25 cellular contexts compared by ENCODE assay signal in genomic region chr7:43769791-43770465, GRCh38.
"Had no signal": no experiment of that assay in that cellular context is flagged by ENCODE, and none has a peak within 500 bp of the region (broad histone marks: within the 10 kb centered on the region; RNA-seq: fewer than 3 reads in every experiment).

No MANE protein-coding gene starts in this region.

- H3K36me3 Mint-ChIP-seq: neural progenitor cell had no signal

- H3K27ac Mint-ChIP-seq: activated naive CD8-positive, alpha-beta T cell treated with anti-CD3 and anti-CD28 coated beads, Interleukin-2, amount 50 U/mL, for 24 hours; activated T-helper 1 cell treated with anti-CD3 and anti-CD28 coated beads, Interleukin-12 subunit alpha, Interleukin-12 subunit beta, Interleukin-2, Interleukin-4 antibody, amounts not matched to agents 30 ng/mL and 10 ng/mL and 1 ng/mL, durations not matched to agents 14 hours and 24 hours and 36 hours; memory B cell; neural progenitor cell had no signal

- H3K9me3 ChIP-seq: prostate gland, thoracic aorta, upper lobe of left lung had no signal

- H3K4me3 ChIP-seq: cardiac muscle cell, hepatocyte, neural progenitor cell, prostate gland, spleen, thoracic aorta, upper lobe of left lung had no signal

- H3K27me3 ChIP-seq: cardiac muscle cell, hepatocyte, neural progenitor cell, spleen, upper lobe of left lung had no signal

- H3K36me3 ChIP-seq: cardiac muscle cell, neural progenitor cell, prostate gland had no signal

- H3K4me1 ChIP-seq: neural progenitor cell, prostate gland had no signal

- H3K27ac ChIP-seq: cardiac muscle cell, hepatocyte, neural progenitor cell, prostate gland, thoracic aorta had no signal

- ATAC-seq: activated naive CD8-positive, alpha-beta T cell treated with anti-CD3 and anti-CD28 coated beads, Interleukin-2, amount 50 U/mL, for 24 hours; effector memory CD8-positive, alpha-beta T cell; esophagus mucosa; left ventricle myocardium superior had no signal

- H3K4me1 Mint-ChIP-seq: memory B cell had no signal

- H3K4me3 Mint-ChIP-seq: activated naive CD8-positive, alpha-beta T cell treated with anti-CD3 and anti-CD28 coated beads, Interleukin-2, amount 50 U/mL, for 24 hours; activated T-helper 1 cell treated with anti-CD3 and anti-CD28 coated beads, Interleukin-12 subunit alpha, Interleukin-12 subunit beta, Interleukin-2, Interleukin-4 antibody, amounts not matched to agents 30 ng/mL and 10 ng/mL and 1 ng/mL, durations not matched to agents 14 hours and 24 hours and 36 hours; effector memory CD8-positive, alpha-beta T cell; immature natural killer cell; memory B cell; neural progenitor cell had no signal

- H3K9me3 Mint-ChIP-seq: activated naive CD8-positive, alpha-beta T cell treated with anti-CD3 and anti-CD28 coated beads, Interleukin-2, amount 50 U/mL, for 24 hours; activated T-helper 1 cell treated with anti-CD3 and anti-CD28 coated beads, Interleukin-12 subunit alpha, Interleukin-12 subunit beta, Interleukin-2, Interleukin-4 antibody, amounts not matched to agents 30 ng/mL and 10 ng/mL and 1 ng/mL, durations not matched to agents 14 hours and 24 hours and 36 hours; effector memory CD8-positive, alpha-beta T cell; immature natural killer cell; memory B cell had no signal

- H3K27me3 Mint-ChIP-seq: activated naive CD8-positive, alpha-beta T cell treated with anti-CD3 and anti-CD28 coated beads, Interleukin-2, amount 50 U/mL, for 24 hours; effector memory CD8-positive, alpha-beta T cell; memory B cell had no signal

- DNase-seq: activated CD4-positive, alpha-beta T cell treated with anti-CD3 and anti-CD28 coated beads, Interleukin-2, amount 50 U/mL, for 4 hours; activated gamma-delta T cell; activated naive CD4-positive, alpha-beta T cell treated with anti-CD3 and anti-CD28 coated beads, Interleukin-2, amount 50 U/mL, for 16 hours; activated naive CD8-positive, alpha-beta T cell treated with anti-CD3 and anti-CD28 coated beads, Interleukin-2, amount 50 U/mL, for 24 hours; dermis blood vessel endothelial cell; effector memory CD8-positive, alpha-beta T cell; foreskin melanocyte; glutamatergic neuron; immature natural killer cell; kidney glomerular epithelial cell; left ventricle myocardium superior; spleen; stimulated activated CD4-positive, alpha-beta T cell treated with anti-CD3 and anti-CD28 coated beads, Interleukin-4, amount 100 ng/mL, for 1 hour; stimulated activated naive CD4-positive, alpha-beta T cell treated with Interleukin-2 at 50 U/mL for 16 hours; T-helper 1 cell; T-helper 9 cell; upper lobe of left lung had no signal
